In genomic region chr2:96890252-96890651, GRCh38 we compare ENCODE assay signal across 18 cellular contexts. TPM values are rescaled to one million over a fixed set of nuclear protein-coding genes. Genes with fewer than 3 reads are reported as not detected.
A peak's percentile ranks its signal among the peaks of the same experiment; 100 is the strongest.
DNase-seq lines count a peak whose midpoint lies in the region; ATAC-seq, FAIRE-seq and TF ChIP-seq lines count a peak whose summit lies in the region.
"Had no signal": no experiment of that assay in that cellular context is flagged by ENCODE, and none has a peak within 500 bp of the region (broad histone marks: within the 10 kb centered on the region; RNA-seq: fewer than 3 reads in every experiment).

No MANE protein-coding gene starts in this region.

- H2AFZ ChIP-seq in trophoblast cell (ENCODE audit: insufficient read depth, low read length, poor library complexity): no peak overlapping the region

- TF ChIP-seq CTCF in cardiac muscle cell (IDR thresholded peaks at IDR 0.05; ENCODE audit: low read depth, low read length): no peak
- no peak for TF ChIP-seq CTCF in gastroesophageal sphincter (IDR thresholded peaks at IDR 0.05)
- no peak for TF ChIP-seq CTCF in vagina (IDR thresholded peaks at IDR 0.05)
- no peak for TF ChIP-seq CTCF in D721Med (IDR thresholded peaks at IDR 0.05; ENCODE audit: insufficient read depth, missing control alignments)

- H3K27ac ChIP-seq in cardiac muscle cell: peak overlapping the region; percentile 61
- peak overlapping the region in 3 of 4 donors; percentile 34 to 84 (median 61) for H3K27ac ChIP-seq in gastroesophageal sphincter
- H3K27ac ChIP-seq in trophoblast cell (ENCODE audit: low read depth, low read length): peak overlapping the region; percentile 93
- H3K27ac ChIP-seq in vagina: peak overlapping the region; percentile 43

- H3K4me1 ChIP-seq in cardiac muscle cell (ENCODE audit: low read depth) (peaks cover 27% of the 10 kb centered on the region), gastroesophageal sphincter (peaks cover 9 to 79% (median 34%) of the 10 kb centered on the region in 3 donors), trophoblast cell (ENCODE audit: control insufficient read depth in 1 of 2, insufficient read depth in 2 of 2, low read length in 2 of 2) (peaks cover 60 to 70% of the 10 kb centered on the region in 2 experiments), vagina (peaks cover 76% of the 10 kb centered on the region)

- no peak overlapping the region for H3K9ac ChIP-seq in trophoblast cell (ENCODE audit: low read length)

- H2AK5ac ChIP-seq in trophoblast cell (ENCODE audit: low read length): no peak overlapping the region

- H3K27me3 ChIP-seq in cardiac muscle cell (no peaks in the 10 kb centered on the region), gastroesophageal sphincter (no peaks in the 10 kb centered on the region), trophoblast cell (ENCODE audit: insufficient read depth, low read length) (no peaks in the 10 kb centered on the region), vagina (no peaks in the 10 kb centered on the region)

- TF ChIP-seq POLR2A in gastroesophageal sphincter (IDR thresholded peaks at IDR 0.05) (no peak), vagina (IDR thresholded peaks at IDR 0.05) (no peak)

- H4K8ac ChIP-seq in trophoblast cell (ENCODE audit: low read depth, low read length): no peak overlapping the region

- peaks cover 20% of the 10 kb centered on the region for H3K79me2 ChIP-seq in trophoblast cell (ENCODE audit: control insufficient read depth, insufficient read depth, low read length, poor library complexity)

- ATAC-seq in gastroesophageal sphincter (no peak), HG02623 (IDR thresholded peaks at IDR 0.05; ENCODE audit: unreplicated experiment) (no peak), HG03571 (IDR thresholded peaks at IDR 0.05; ENCODE audit: unreplicated experiment) (no peak)

- no peak overlapping the region for H3K23ac ChIP-seq in trophoblast cell (ENCODE audit: low read length)

- H3K36me3 ChIP-seq in cardiac muscle cell (no peaks in the 10 kb centered on the region), gastroesophageal sphincter (no peaks in the 10 kb centered on the region), trophoblast cell (ENCODE audit: control insufficient read depth in 1 of 2, insufficient read depth in 2 of 2, low read length in 2 of 2) (no peaks in the 10 kb centered on the region), vagina (no peaks in the 10 kb centered on the region)

- peak overlapping the region; percentile 88 for H2BK5ac ChIP-seq in trophoblast cell (ENCODE audit: low read depth, low read length, poor library complexity)

- no peak overlapping the region for H3K18ac ChIP-seq in trophoblast cell (ENCODE audit: low read length)

- peak overlapping the region; percentile 60 for H3K14ac ChIP-seq in trophoblast cell (ENCODE audit: low read length)

- H3K4me3 ChIP-seq in cardiac muscle cell (no peak overlapping the region), gastroesophageal sphincter (no peak overlapping the region), trophoblast cell (ENCODE audit: low read depth, low read length) (no peak overlapping the region), vagina (no peak overlapping the region)

- peak overlapping the region; percentile 19 for H3K4ac ChIP-seq in trophoblast cell (ENCODE audit: low read depth, low read length)

- H3K79me1 ChIP-seq in trophoblast cell (ENCODE audit: low read length): peaks cover 64% of the 10 kb centered on the region

- H4K12ac ChIP-seq in trophoblast cell (ENCODE audit: low read depth, low read length): no peak overlapping the region

- H2BK120ac ChIP-seq in trophoblast cell (ENCODE audit: insufficient read depth, low read length, poor library complexity): peak overlapping the region; percentile 71

- TF ChIP-seq EP300 in gastroesophageal sphincter (IDR thresholded peaks at IDR 0.05): no peak

- H3K4me2 ChIP-seq in trophoblast cell (ENCODE audit: low read length): no peak overlapping the region

- peak overlapping the region; percentile 97 for H2BK12ac ChIP-seq in trophoblast cell (ENCODE audit: low read length)

- FAIRE-seq in D721Med (lab: Jason Lieb, UNC): no peak
- FAIRE-seq: GM12892, H54 had no signal

- intact Hi-C loops in cardiac septum (cut with DNase I): no loop called here
- intact Hi-C loops in vagina (cut with DNase I): no loop called here

- H3K9me3 ChIP-seq in cardiac muscle cell (ENCODE audit: low read depth) (no peaks in the 10 kb centered on the region), gastroesophageal sphincter (no peaks in the 10 kb centered on the region), trophoblast cell (ENCODE audit: insufficient read depth, low read depth, low read length) (peaks cover 2% of the 10 kb centered on the region), vagina (no peaks in the 10 kb centered on the region)
- H3K9me3 ChIP-seq: Caco-2 had no signal

- H4K91ac ChIP-seq in trophoblast cell (ENCODE audit: low read depth, low read length): peak overlapping the region; percentile 95

- 76% methylated on average over 5 of the region's 7 CpGs; no CpG with 5 or more reads in 1 of the 2 donors for WGBS in gastroesophageal sphincter (ENCODE audit: low coverage in 1 of 2), 2 donors
- no CpG with 5 or more reads among the region's 7 CpGs for WGBS in trophoblast cell (ENCODE audit: extremely low coverage, insufficient coverage, insufficient read length)

- no peak for DNase-seq in cardiac muscle cell (ENCODE audit: low read depth in 1 of 2, low spot score in 1 of 2)
- no peak for DNase-seq in cardiac septum (ENCODE audit: low spot score)
- DNase-seq in trophoblast cell: peak; percentile 58 to 67
- DNase-seq in vagina (ENCODE audit: extremely low spot score in 2 of 2): no peak
- no peak for DNase-seq in D721Med (ENCODE audit: insufficient read length, low spot score)
- DNase-seq: C1 segment of cervical spinal cord, DMS79 treated with DMSO at 0.1 percent for 48 hours, GDM1, NCI-H1436 treated with DMSO at 0.1 percent for 48 hours, NCI-H2081 treated with DMSO at 0.1 percent for 48 hours, NCI-H526 treated with DMSO at 0.1 percent for 48 hours, SIG-M5 had no signal

RNA-seq across cellular contexts. Expression of gene SEMA4C, which starts 20.4 kb away (rescaled TPM):
- total RNA-seq in cardiac muscle cell (45.7 and 53.6 TPM in 2 replicates), cardiac septum (25.6 TPM), gastroesophageal sphincter (10 to 100 TPM; 58.7 to 66.6 (median 62.8) TPM), vagina (60.6 TPM)
- polyA plus RNA-seq in cardiac muscle cell: 27.9 and 31.1 TPM in 2 replicates
- 157 and 161 TPM in 2 replicates for polyA plus RNA-seq in trophoblast cell (2013)

RNA-seq across cellular contexts. Expression of gene ANKRD39, which starts 32.4 kb away (rescaled TPM):
- total RNA-seq in cardiac muscle cell (15.4 and 27.8 TPM in 2 replicates), cardiac septum (15.2 TPM), gastroesophageal sphincter (10 to 100 TPM; 13.3 to 20.4 (median 17.1) TPM), vagina (20.4 TPM)
- polyA plus RNA-seq in cardiac muscle cell: 32.1 and 32.3 TPM in 2 replicates
- 32.8 and 33.4 TPM in 2 replicates for polyA plus RNA-seq in trophoblast cell (2013)

RNA-seq across cellular contexts. Expression of gene ANKRD23, which starts 46.4 kb away (rescaled TPM):
- 4.8 and 11.0 TPM in 2 replicates for total RNA-seq in cardiac muscle cell
- 2.5 and 3.3 TPM in 2 replicates for polyA plus RNA-seq in cardiac muscle cell
- 10.6 TPM for total RNA-seq in cardiac septum
- 1 to 10 TPM; 1.2 to 4.9 (median 3.1) TPM for total RNA-seq in gastroesophageal sphincter
- polyA plus RNA-seq in trophoblast cell (2013): 4.5 and 4.7 TPM in 2 replicates
- total RNA-seq in vagina: 0.98 TPM

Comparison
In these comparisons a context has a peak if more than half of its experiments do, and no peak if none do; other contexts are left out.
1. DNase-seq: peak in trophoblast cell (2 of 2); none in cardiac muscle cell (0 of 2), cardiac septum (single experiment), vagina (0 of 2) and D721Med (single experiment).
2. H3K27ac ChIP-seq: peak in every context shown above with its lines; median percentile 93 in trophoblast cell; 61 in cardiac muscle cell; 61 in gastroesophageal sphincter; 43 in vagina.